ENCODE assay signal across 19 cellular contexts in genomic region chr7:43431020-43431595, GRCh38.
A peak's percentile ranks its signal among the peaks of the same experiment; 100 is the strongest.
DNase-seq lines count a peak whose midpoint lies in the region; ATAC-seq lines count a peak whose summit lies in the region.
"Had no signal": no experiment of that assay in that cellular context is flagged by ENCODE, and none has a peak within 500 bp of the region (broad histone marks: within the 10 kb centered on the region; RNA-seq: fewer than 3 reads in every experiment).

No MANE protein-coding gene starts in this region.

- H3K4me3 ChIP-seq in adipocyte (ENCODE audit: low read length), result no peak overlapping the region
- H3K4me3 ChIP-seq: adrenal gland, transverse colon had no signal

- DNase-seq in stimulated activated naive CD8-positive, alpha-beta T cell treated with anti-CD3 and anti-CD28 coated beads, Interleukin-15, amount 100 ng/mL, for 72 hours, result no peak
- peak; percentile 7 for DNase-seq in adipocyte (ENCODE audit: low read depth)
- peak; percentile 37 for DNase-seq in foreskin melanocyte
- DNase-seq in NCI-H1092 (lab: John Stamatoyannopoulos, UW), result no peak
- no peak for DNase-seq in NCI-H1436 treated with DMSO at 0.1 percent for 48 hours (lab: John Stamatoyannopoulos, UW)
- DNase-seq: adrenal gland; CD4-positive, alpha-beta memory T cell; DND-41; NCI-H446; nephron progenitor cell; Right ventricle myocardium superior; stimulated activated CD4-positive, alpha-beta T cell treated with anti-CD3 and anti-CD28 coated beads, Interleukin-12 subunit alpha, Interleukin-12 subunit beta, amount 100 ng/mL, for 4 hours; T-helper 2 cell; transverse colon had no signal

- H3K4me1 ChIP-seq in adipocyte (ENCODE audit: control insufficient read depth, insufficient read depth, low read length), result no peaks in the 10 kb centered on the region
- H3K4me1 ChIP-seq: transverse colon had no signal

- H3K36me3 Mint-ChIP-seq in stimulated activated naive CD8-positive, alpha-beta T cell treated with anti-CD3 and anti-CD28 coated beads, Interleukin-15, Interleukin-2, amounts not matched to agents 100 ng/mL and 50 ng/mL, for 24 hours (ENCODE audit: low read depth), result no peaks in the 10 kb centered on the region
- H3K36me3 Mint-ChIP-seq: CD4-positive, alpha-beta memory T cell; memory B cell; stimulated activated effector memory CD8-positive, alpha-beta T cell treated with anti-CD3 and anti-CD28 coated beads, Interleukin-12 subunit alpha, Interleukin-12 subunit beta, amount 100 ng/mL, for 72 hours had no signal

- H3K9ac ChIP-seq in adipocyte (ENCODE audit: low read length), result no peak overlapping the region

- no peaks in the 10 kb centered on the region for H3K27me3 ChIP-seq in adipocyte (replicated peaks; ENCODE audit: control insufficient read depth, insufficient read depth, low read length)
- H3K27me3 ChIP-seq: adrenal gland, transverse colon had no signal

- H3K4me1 Mint-ChIP-seq in stimulated activated naive CD8-positive, alpha-beta T cell treated with anti-CD3 and anti-CD28 coated beads, Interleukin-15, Interleukin-2, amounts not matched to agents 100 ng/mL and 50 ng/mL, for 24 hours (ENCODE audit: low read depth), result peaks cover 13% of the 10 kb centered on the region
- peaks cover 7% of the 10 kb centered on the region for H3K4me1 Mint-ChIP-seq in stimulated activated naive CD8-positive, alpha-beta T cell treated with anti-CD3 and anti-CD28 coated beads, Interleukin-15, amount 100 ng/mL, for 72 hours
- H3K4me1 Mint-ChIP-seq: CD4-positive, alpha-beta memory T cell; memory B cell; stimulated activated effector memory CD8-positive, alpha-beta T cell treated with anti-CD3 and anti-CD28 coated beads, Interleukin-12 subunit alpha, Interleukin-12 subunit beta, amount 100 ng/mL, for 72 hours had no signal

- H3K27ac Mint-ChIP-seq in stimulated activated naive CD8-positive, alpha-beta T cell treated with anti-CD3 and anti-CD28 coated beads, Interleukin-15, Interleukin-2, amounts not matched to agents 100 ng/mL and 50 ng/mL, for 24 hours, result peak overlapping the region; percentile 15
- peak overlapping the region in 1 of 2 donors; percentile 14 for H3K27ac Mint-ChIP-seq in stimulated activated naive CD8-positive, alpha-beta T cell treated with anti-CD3 and anti-CD28 coated beads, Interleukin-15, amount 100 ng/mL, for 72 hours
- H3K27ac Mint-ChIP-seq: CD4-positive, alpha-beta memory T cell; memory B cell; nephron progenitor cell; stimulated activated effector memory CD8-positive, alpha-beta T cell treated with anti-CD3 and anti-CD28 coated beads, Interleukin-12 subunit alpha, Interleukin-12 subunit beta, amount 100 ng/mL, for 72 hours had no signal

- H3K36me3 ChIP-seq in adipocyte (ENCODE audit: control insufficient read depth, insufficient read depth, low read length, severe bottlenecking), result no peaks in the 10 kb centered on the region
- H3K36me3 ChIP-seq: adrenal gland, transverse colon had no signal

- H3K4me3 Mint-ChIP-seq in stimulated activated naive CD8-positive, alpha-beta T cell treated with anti-CD3 and anti-CD28 coated beads, Interleukin-15, Interleukin-2, amounts not matched to agents 100 ng/mL and 50 ng/mL, for 24 hours, result no peak overlapping the region
- H3K4me3 Mint-ChIP-seq in stimulated activated naive CD8-positive, alpha-beta T cell treated with anti-CD3 and anti-CD28 coated beads, Interleukin-15, amount 100 ng/mL, for 72 hours, result no peak overlapping the region
- H3K4me3 Mint-ChIP-seq: CD4-positive, alpha-beta memory T cell; memory B cell; nephron progenitor cell; stimulated activated effector memory CD8-positive, alpha-beta T cell treated with anti-CD3 and anti-CD28 coated beads, Interleukin-12 subunit alpha, Interleukin-12 subunit beta, amount 100 ng/mL, for 72 hours had no signal

- no peaks in the 10 kb centered on the region for H3K27me3 Mint-ChIP-seq in stimulated activated naive CD8-positive, alpha-beta T cell treated with anti-CD3 and anti-CD28 coated beads, Interleukin-15, Interleukin-2, amounts not matched to agents 100 ng/mL and 50 ng/mL, for 24 hours
- H3K27me3 Mint-ChIP-seq in stimulated activated naive CD8-positive, alpha-beta T cell treated with anti-CD3 and anti-CD28 coated beads, Interleukin-15, amount 100 ng/mL, for 72 hours, result no peaks in the 10 kb centered on the region

- ATAC-seq in stimulated activated naive CD8-positive, alpha-beta T cell treated with anti-CD3 and anti-CD28 coated beads, Interleukin-15, amount 100 ng/mL, for 72 hours, result no peak
- ATAC-seq in GM18861 (IDR thresholded peaks at IDR 0.05; ENCODE audit: unreplicated experiment), result no peak
- ATAC-seq in HG03521 (IDR thresholded peaks at IDR 0.05; ENCODE audit: unreplicated experiment), result no peak
- ATAC-seq: stimulated activated effector memory CD8-positive, alpha-beta T cell treated with anti-CD3 and anti-CD28 coated beads, Interleukin-12 subunit alpha, Interleukin-12 subunit beta, amount 100 ng/mL, for 72 hours had no signal

- peaks cover 3% of the 10 kb centered on the region for H3K9me3 ChIP-seq in adipocyte (ENCODE audit: control insufficient read depth, low read length)
- H3K9me3 ChIP-seq: adrenal gland, transverse colon had no signal

- no peaks in the 10 kb centered on the region for H3K9me3 Mint-ChIP-seq in stimulated activated naive CD8-positive, alpha-beta T cell treated with anti-CD3 and anti-CD28 coated beads, Interleukin-15, Interleukin-2, amounts not matched to agents 100 ng/mL and 50 ng/mL, for 24 hours
- peaks cover 0 to 6% of the 10 kb centered on the region in 2 donors for H3K9me3 Mint-ChIP-seq in stimulated activated naive CD8-positive, alpha-beta T cell treated with anti-CD3 and anti-CD28 coated beads, Interleukin-15, amount 100 ng/mL, for 72 hours
- H3K9me3 Mint-ChIP-seq: memory B cell; nephron progenitor cell; stimulated activated effector memory CD8-positive, alpha-beta T cell treated with anti-CD3 and anti-CD28 coated beads, Interleukin-12 subunit alpha, Interleukin-12 subunit beta, amount 100 ng/mL, for 72 hours had no signal

Comparison
In these comparisons a context has a peak if more than half of its experiments do, and no peak if none do; other contexts are left out.
1. DNase-seq: peak in adipocyte (single experiment) and foreskin melanocyte (single experiment); none in stimulated activated naive CD8-positive, alpha-beta T cell treated with anti-CD3 and anti-CD28 coated beads, Interleukin-15, amount 100 ng/mL, for 72 hours (0 of 2), NCI-H1092 (single experiment) and NCI-H1436 treated with DMSO at 0.1 percent for 48 hours (single experiment).